16 cellular contexts compared by ENCODE assay signal in the genomic region with DNA sequence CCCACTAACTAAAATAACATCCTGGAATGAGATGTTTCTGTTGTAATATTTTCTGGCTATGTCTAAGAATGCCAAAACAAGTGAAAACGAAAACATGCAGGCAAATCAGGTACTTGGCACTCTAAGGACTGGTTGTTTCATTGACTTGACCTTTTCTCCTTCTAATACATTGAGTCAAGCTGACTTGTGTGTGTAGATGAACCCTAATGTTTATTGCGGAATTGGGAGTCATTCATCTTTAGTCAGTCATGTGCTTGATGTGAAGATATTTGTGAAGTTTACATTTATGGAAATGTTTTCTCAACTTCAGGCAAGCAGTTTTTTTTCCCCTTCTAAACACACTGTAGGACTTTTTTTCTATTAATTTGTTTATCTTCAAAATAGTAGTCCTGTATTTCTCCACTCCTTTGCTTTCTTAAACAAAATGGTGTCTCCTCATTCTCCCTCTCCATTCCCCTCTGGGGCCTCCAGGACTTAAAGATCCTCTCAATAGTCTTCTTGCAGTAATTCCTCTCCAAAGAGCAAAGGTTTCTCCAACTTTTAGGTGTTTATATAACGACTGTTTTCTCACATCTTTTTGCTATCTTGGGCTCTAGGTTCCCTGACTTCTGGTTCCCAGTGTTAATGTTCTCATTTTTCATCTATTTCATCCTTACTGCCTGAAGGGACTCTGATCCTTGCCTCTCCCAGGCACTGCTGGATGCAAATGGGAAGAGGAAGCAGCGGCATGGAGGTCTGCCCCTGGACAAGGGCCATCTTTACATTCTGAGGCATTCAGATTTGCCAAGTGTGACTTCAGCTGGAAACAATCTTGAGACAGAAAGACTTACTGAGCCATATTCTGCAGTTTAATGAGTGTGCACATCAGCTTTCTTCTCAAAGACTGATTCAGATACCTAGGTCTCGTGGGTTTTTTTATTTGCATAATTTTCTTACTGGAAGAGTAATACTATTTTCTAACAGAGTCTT.
DNase-seq lines count a peak whose midpoint lies in the region; ATAC-seq, FAIRE-seq and TF ChIP-seq lines count a peak whose summit lies in the region.
"Had no signal": no experiment of that assay in that cellular context is flagged by ENCODE, and none has a peak within 500 bp of the region (broad histone marks: within the 10 kb centered on the region; RNA-seq: fewer than 3 reads in every experiment).

No MANE protein-coding gene starts in this region.

- H2BK15ac ChIP-seq in mesenchymal stem cell (ENCODE audit: low read depth, poor library complexity, severe bottlenecking): no peak overlapping the region

- FAIRE-seq in HTR-8/SVneo (lab: Jason Lieb, UNC): no peak

- in situ Hi-C loops in brain microvascular endothelial cell (cut with HindIII; ENCODE audit: low pct_ligation_motif_present, low sequenced_read_pairs): no loop called here

- no peaks in the 10 kb centered on the region for H3K4me1 Mint-ChIP-seq in activated CD4-positive, alpha-beta memory T cell treated with anti-CD3 and anti-CD28 coated beads for 36 hours (ENCODE audit: low read depth)
- H3K4me1 Mint-ChIP-seq: activated B cell treated with CpG ODN at 0.5 μM for 24 hours; activated naive CD8-positive, alpha-beta T cell treated with anti-CD3 and anti-CD28 coated beads for 36 hours had no signal

- no peak overlapping the region for H4K91ac ChIP-seq in mesenchymal stem cell (ENCODE audit: low read length)

- no peak overlapping the region for H3K4me2 ChIP-seq in mesenchymal stem cell (ENCODE audit: low read length, poor library complexity, severe bottlenecking)

- H4K8ac ChIP-seq in mesenchymal stem cell (ENCODE audit: low read length): no peak overlapping the region

- whole genome bisulfite sequencing in mesenchymal stem cell: 77% methylated on average over 3 of the region's 5 CpGs

- H3K9ac ChIP-seq in mesenchymal stem cell (ENCODE audit: low read length): peak overlapping the region; percentile 24

- no peak overlapping the region for H2BK5ac ChIP-seq in mesenchymal stem cell (ENCODE audit: low read depth, low read length, poor library complexity, severe bottlenecking)

- no peak overlapping the region for H2AK5ac ChIP-seq in mesenchymal stem cell (ENCODE audit: low read length, severe bottlenecking)

- DNase-seq in AG08396 (ENCODE audit: low spot score): peak; percentile 10
- peak; percentile 2 for DNase-seq in HTR-8/SVneo (ENCODE audit: insufficient read length, low spot score)
- peak; percentile 29 for DNase-seq in brain microvascular endothelial cell
- DNase-seq in mesenchymal stem cell: peak; percentile 62
- DNase-seq in activated CD4-positive, alpha-beta T cell treated with anti-CD3 and anti-CD28 coated beads for 1 hour: no peak
- DNase-seq in SKM-1 (lab: John Stamatoyannopoulos, UW; ENCODE audit: unreplicated experiment): no peak
- no peak for DNase-seq in activated CD4-positive, alpha-beta memory T cell treated with anti-CD3 and anti-CD28 coated beads for 36 hours
- DNase-seq: activated B cell treated with CpG ODN at 0.5 μM for 24 hours; activated naive CD8-positive, alpha-beta T cell treated with anti-CD3 and anti-CD28 coated beads for 36 hours; DMS153; NCI-H1105; pancreas; SW 1271 had no signal

- no peak for ATAC-seq in GM21423 (IDR thresholded peaks at IDR 0.05; ENCODE audit: unreplicated experiment)
- ATAC-seq: foreskin keratinocyte, pancreas had no signal

- no peak overlapping the region for H3K18ac ChIP-seq in mesenchymal stem cell (ENCODE audit: low read depth in 1 of 2, low read length in 2 of 2)

- H3K27me3 Mint-ChIP-seq in activated CD4-positive, alpha-beta memory T cell treated with anti-CD3 and anti-CD28 coated beads for 36 hours: no peaks in the 10 kb centered on the region
- H3K27me3 Mint-ChIP-seq: activated B cell treated with CpG ODN at 0.5 μM for 24 hours; activated naive CD8-positive, alpha-beta T cell treated with anti-CD3 and anti-CD28 coated beads for 36 hours had no signal

- H3K27me3 ChIP-seq in brain microvascular endothelial cell (replicated peaks) (no peaks in the 10 kb centered on the region), mesenchymal stem cell (ENCODE audit: control insufficient read depth in 1 of 2, insufficient read depth in 1 of 2, low read length in 2 of 2) (no peaks in the 10 kb centered on the region)
- H3K27me3 ChIP-seq: foreskin keratinocyte had no signal

- intact Hi-C loops in activated CD4-positive, alpha-beta memory T cell treated with anti-CD3 and anti-CD28 coated beads for 36 hours (cut with micrococcal nuclease): no loop called here

- no peak overlapping the region for H2BK120ac ChIP-seq in mesenchymal stem cell (ENCODE audit: low read depth, low read length)

- no peak overlapping the region for H3K4ac ChIP-seq in mesenchymal stem cell (ENCODE audit: low read depth in 1 of 2, low read length in 2 of 2)

- H2AFZ ChIP-seq in mesenchymal stem cell (ENCODE audit: low read depth, low read length): no peak overlapping the region

- TF ChIP-seq CTCF in brain microvascular endothelial cell (IDR thresholded peaks at IDR 0.05; ENCODE audit: low read depth, low read length, missing control alignments): no peak

- H3K9me3 ChIP-seq in mesenchymal stem cell (ENCODE audit: control insufficient read depth, low read length): no peaks in the 10 kb centered on the region
- H3K9me3 ChIP-seq: pancreas had no signal

- no peak overlapping the region for H3K14ac ChIP-seq in mesenchymal stem cell (ENCODE audit: low read length in 2 of 2)

- H3K4me1 ChIP-seq in mesenchymal stem cell (ENCODE audit: control insufficient read depth, insufficient read depth, low read depth, low read length): no peaks in the 10 kb centered on the region
- H3K4me1 ChIP-seq: foreskin keratinocyte, pancreas had no signal

- H2BK12ac ChIP-seq in mesenchymal stem cell (ENCODE audit: low read length in 2 of 2): peak overlapping the region in 1 of 2 experiments; percentile 63

- no peak overlapping the region for H3K23ac ChIP-seq in mesenchymal stem cell (ENCODE audit: low read length in 2 of 2)

- POLR2A ChIA-PET in activated CD4-positive, alpha-beta memory T cell treated with anti-CD3 and anti-CD28 coated beads for 36 hours (lab: Charles Lee): no interaction called here

- no peaks in the 10 kb centered on the region for H3K79me1 ChIP-seq in mesenchymal stem cell (replicated peaks; ENCODE audit: low read length, poor library complexity, severe bottlenecking)

- no peak overlapping the region for H3K4me3 ChIP-seq in brain microvascular endothelial cell (ENCODE audit: low read depth, low read length)
- H3K4me3 ChIP-seq in mesenchymal stem cell (ENCODE audit: insufficient read depth in 1 of 2, low read depth in 1 of 2, low read length in 2 of 2): no peak overlapping the region
- H3K4me3 ChIP-seq: coronary artery, pancreas had no signal

- H3K9me3 Mint-ChIP-seq in activated CD4-positive, alpha-beta memory T cell treated with anti-CD3 and anti-CD28 coated beads for 36 hours: no peaks in the 10 kb centered on the region
- H3K9me3 Mint-ChIP-seq: activated B cell treated with CpG ODN at 0.5 μM for 24 hours; activated naive CD8-positive, alpha-beta T cell treated with anti-CD3 and anti-CD28 coated beads for 36 hours had no signal

- CTCF ChIA-PET in activated CD4-positive, alpha-beta memory T cell treated with anti-CD3 and anti-CD28 coated beads for 36 hours (lab: Charles Lee): no interaction called here

- no peaks in the 10 kb centered on the region for H3K36me3 ChIP-seq in brain microvascular endothelial cell (replicated peaks)
- no peaks in the 10 kb centered on the region for H3K36me3 ChIP-seq in mesenchymal stem cell (ENCODE audit: control insufficient read depth in 1 of 2, insufficient read depth in 2 of 2, low read depth in 1 of 2, low read length in 2 of 2)
- H3K36me3 ChIP-seq: pancreas had no signal

- H3K27ac Mint-ChIP-seq in activated CD4-positive, alpha-beta memory T cell treated with anti-CD3 and anti-CD28 coated beads for 36 hours: no peak overlapping the region
- H3K27ac Mint-ChIP-seq: activated B cell treated with CpG ODN at 0.5 μM for 24 hours; activated naive CD8-positive, alpha-beta T cell treated with anti-CD3 and anti-CD28 coated beads for 36 hours had no signal

- H3K4me3 Mint-ChIP-seq in activated CD4-positive, alpha-beta memory T cell treated with anti-CD3 and anti-CD28 coated beads for 36 hours: no peak overlapping the region
- H3K4me3 Mint-ChIP-seq: activated B cell treated with CpG ODN at 0.5 μM for 24 hours; activated naive CD8-positive, alpha-beta T cell treated with anti-CD3 and anti-CD28 coated beads for 36 hours had no signal

- H3K36me3 Mint-ChIP-seq in activated CD4-positive, alpha-beta memory T cell treated with anti-CD3 and anti-CD28 coated beads for 36 hours: no peaks in the 10 kb centered on the region
- H3K36me3 Mint-ChIP-seq: activated naive CD8-positive, alpha-beta T cell treated with anti-CD3 and anti-CD28 coated beads for 36 hours had no signal

- no peak overlapping the region for H3K27ac ChIP-seq in brain microvascular endothelial cell
- H3K27ac ChIP-seq in mesenchymal stem cell (ENCODE audit: low read length, poor library complexity, severe bottlenecking): no peak overlapping the region
- H3K27ac ChIP-seq: coronary artery, foreskin keratinocyte, pancreas had no signal

Comparison
In these comparisons a context has a peak if more than half of its experiments do, and no peak if none do; other contexts are left out.
1. DNase-seq: peak in AG08396 (single experiment), HTR-8/SVneo (single experiment), brain microvascular endothelial cell (single experiment) and mesenchymal stem cell (single experiment); none in activated CD4-positive, alpha-beta T cell treated with anti-CD3 and anti-CD28 coated beads for 1 hour (single experiment), SKM-1 (single experiment) and activated CD4-positive, alpha-beta memory T cell treated with anti-CD3 and anti-CD28 coated beads for 36 hours (single experiment).